23 cellular contexts compared by ENCODE assay signal in genomic region chr10:77959384-77959783, GRCh38. TPM values are rescaled to one million over a fixed set of nuclear protein-coding genes. Genes with fewer than 3 reads are reported as not detected.
DNase-seq lines count a peak whose midpoint lies in the region; ATAC-seq and TF ChIP-seq lines count a peak whose summit lies in the region.
"Had no signal": no experiment of that assay in that cellular context is flagged by ENCODE, and none has a peak within 500 bp of the region (broad histone marks: within the 10 kb centered on the region; RNA-seq: fewer than 3 reads in every experiment).

No MANE protein-coding gene starts in this region.

- H3K27ac ChIP-seq in IMR-90 (ENCODE audit: insufficient read depth, low read length), result no peak overlapping the region
- H3K27ac ChIP-seq in mammary epithelial cell (ENCODE audit: insufficient read depth, low read depth, low read length), result no peak overlapping the region
- H3K27ac ChIP-seq in esophagus muscularis mucosa (replicated peaks in 1 of 4), result peak overlapping the region; percentile 58 to 79 (median 72)
- no peak overlapping the region for H3K27ac ChIP-seq in ovary
- H3K27ac ChIP-seq in osteoblast (ENCODE audit: low read depth, low read length), result no peak overlapping the region
- H3K27ac ChIP-seq: A549, HL-60 had no signal

- dilution Hi-C loops in IMR-90 (cut with HindIII; ENCODE audit: low sequenced_read_pairs, unreplicated experiment), result no loop called here
- dilution Hi-C loops in mammary epithelial cell (cut with HindIII; ENCODE audit: low sequenced_read_pairs), result no loop called here

- 20% methylated on average over 3 of the region's 4 CpGs; no CpG with 5 or more reads in 1 of the 2 experiments for WGBS in IMR-90 (ENCODE audit: extremely low coverage in 2 of 2, insufficient read length in 1 of 2), 2 experiments
- 13% methylated on average over 4 of the region's 4 CpGs for WGBS in mammary epithelial cell (ENCODE audit: low coverage, missing lambda C conversion rate)
- WGBS in esophagus muscularis mucosa, result 27% methylated on average over 4 of the region's 4 CpGs
- WGBS in ovary, 3 donors, result 11 to 21% (median 14%) methylated on average over 4 of the region's 4 CpGs

- H3K4ac ChIP-seq in IMR-90 (ENCODE audit: low read depth, low read length), result peak overlapping the region; percentile 13; the same call in 1 of the 2 replicates

- H2AK5ac ChIP-seq in IMR-90 (ENCODE audit: low read depth, low read length), result peak overlapping the region; percentile 38; the same call in 1 of the 2 replicates

- ATAC-seq in IMR-90 (ENCODE audit: low read depth) (no peak), Right ventricle myocardium superior (ENCODE audit: poor library complexity) (no peak)
- ATAC-seq: GM12878, HepG2, Right ventricle myocardium inferior had no signal

- H2AK9ac ChIP-seq in IMR-90 (replicated peaks; ENCODE audit: low read depth, low read length, poor library complexity), result no peak overlapping the region

- CTCF ChIA-PET in IMR-90 (lab: Yijun Ruan, JAX) (interaction anchor here (0.9 kb wide), 1 partner anchor 27 kb away, joined by 3 read pairs; no protein-coding TSS in a partner anchor), mammary epithelial cell (lab: Charles Lee; ENCODE audit: low non-redundant PET) (no interaction called here), HEK293T (lab: Yijun Ruan, JAX) (interaction anchor here (0.7 kb wide), 1 partner anchor 105 kb away, joined by 3 read pairs; no protein-coding TSS in a partner anchor)

- no peak overlapping the region for H3K18ac ChIP-seq in IMR-90 (ENCODE audit: low read depth, low read length)

- no peaks in the 10 kb centered on the region for H3K79me1 ChIP-seq in IMR-90 (ENCODE audit: low read depth in 1 of 2, low read length in 2 of 2)

- H2BK20ac ChIP-seq in IMR-90 (ENCODE audit: low read depth, low read length), result no peak overlapping the region

- no peak overlapping the region for H3K56ac ChIP-seq in IMR-90 (ENCODE audit: extremely low read depth, insufficient read depth, low read length)

- H4K8ac ChIP-seq in IMR-90 (ENCODE audit: low read depth in 2 of 2, low read length in 2 of 2), result no peak overlapping the region

- H3K4me2 ChIP-seq in IMR-90 (ENCODE audit: low read depth, low read length) (no peak overlapping the region), mammary epithelial cell (ENCODE audit: insufficient read depth, low read depth, low read length) (no peak overlapping the region), osteoblast (ENCODE audit: insufficient read depth, low read length) (no peak overlapping the region)
- H3K4me2 ChIP-seq: A549 had no signal

- DNase-seq in IMR-90 (no peak), mammary epithelial cell (no peak), esophagus muscularis mucosa (ENCODE audit: extremely low spot score) (no peak), ovary (peak in 3 of 5 donors; percentile 30 to 62 (median 50)), osteoblast (ENCODE audit: insufficient read length, low spot score, missing footprints) (no peak), HEK293T (ENCODE audit: extremely low spot score) (no peak), DMS79 (lab: John Stamatoyannopoulos, UW) (no peak), Right ventricle myocardium superior (no peak)
- DNase-seq: H9, KBM-7, NCI-H1105, NCI-H146, NCI-H2029 treated with DMSO at 0.1 percent for 48 hours, NCI-H2171, NCI-H345, NCI-H524, NCI-H82, OCI-M1 had no signal

- no peak overlapping the region for H4K91ac ChIP-seq in IMR-90 (ENCODE audit: insufficient read depth, low read depth, low read length)

- H3K9ac ChIP-seq in IMR-90 (ENCODE audit: low read depth, low read length) (no peak overlapping the region), mammary epithelial cell (ENCODE audit: insufficient read depth, low read length) (no peak overlapping the region)

- H3K36me3 ChIP-seq in IMR-90 (ENCODE audit: control insufficient read depth, insufficient read depth, low read length), result no peaks in the 10 kb centered on the region
- no peaks in the 10 kb centered on the region for H3K36me3 ChIP-seq in mammary epithelial cell (ENCODE audit: insufficient read depth, low read length)
- no peaks in the 10 kb centered on the region for H3K36me3 ChIP-seq in esophagus muscularis mucosa
- H3K36me3 ChIP-seq in ovary, result no peaks in the 10 kb centered on the region
- H3K36me3 ChIP-seq in osteoblast (ENCODE audit: insufficient read depth, low read length), result no peaks in the 10 kb centered on the region

- H3K4me3 ChIP-seq in IMR-90 (ENCODE audit: insufficient read depth, low read depth, low read length), result no peak overlapping the region
- no peak overlapping the region for H3K4me3 ChIP-seq in mammary epithelial cell (replicated peaks in 1 of 3; ENCODE audit: insufficient read depth in 1 of 3, low read depth in 2 of 3, low read length in 3 of 3)
- no peak overlapping the region for H3K4me3 ChIP-seq in esophagus muscularis mucosa
- H3K4me3 ChIP-seq in ovary, result no peak overlapping the region
- no peak overlapping the region for H3K4me3 ChIP-seq in osteoblast (ENCODE audit: insufficient read depth, low read length)
- H3K4me3 ChIP-seq: A549, GM12878 had no signal

- TF ChIP-seq POLR2A in IMR-90 (IDR thresholded peaks at IDR 0.05; ENCODE audit: low read depth, low read length), result no peak
- no peak for TF ChIP-seq POLR2A in esophagus muscularis mucosa (IDR thresholded peaks at IDR 0.05; ENCODE audit: low read depth)
- no peak for TF ChIP-seq POLR2A in ovary (IDR thresholded peaks at IDR 0.05)

- H2AFZ ChIP-seq in IMR-90 (replicated peaks; ENCODE audit: low read length, poor library complexity), result peak overlapping the region; percentile 60
- H2AFZ ChIP-seq in mammary epithelial cell (ENCODE audit: low read depth, low read length), result peak overlapping the region; percentile 22
- H2AFZ ChIP-seq in osteoblast (ENCODE audit: low read length), result no peak overlapping the region

- peak overlapping the region; percentile 64; the same call in 1 of the 2 replicates for H3K23ac ChIP-seq in IMR-90 (ENCODE audit: low read depth, low read length)

- H3K4me1 ChIP-seq in IMR-90 (ENCODE audit: control insufficient read depth, insufficient read depth, low read length) (no peaks in the 10 kb centered on the region), mammary epithelial cell (ENCODE audit: insufficient read depth, low read length) (no peaks in the 10 kb centered on the region), esophagus muscularis mucosa (peaks cover 0 to 23% (median 18%) of the 10 kb centered on the region in 4 donors), ovary (ENCODE audit: insufficient read depth) (peaks cover 7% of the 10 kb centered on the region), osteoblast (ENCODE audit: insufficient read depth, low read length) (no peaks in the 10 kb centered on the region)
- H3K4me1 ChIP-seq: A549 had no signal

- H3K14ac ChIP-seq in IMR-90 (replicated peaks; ENCODE audit: low read depth, low read length), result 0 out of 2 replicates have a peak overlapping the region, but pooled peaks have one; percentile 53

- H3K9me3 ChIP-seq in IMR-90 (ENCODE audit: control insufficient read depth, insufficient read depth, low read length), result peaks cover 3% of the 10 kb centered on the region
- no peaks in the 10 kb centered on the region for H3K9me3 ChIP-seq in mammary epithelial cell (replicated peaks; ENCODE audit: insufficient read depth, low read length)
- no peaks in the 10 kb centered on the region for H3K9me3 ChIP-seq in esophagus muscularis mucosa
- H3K9me3 ChIP-seq in ovary, result no peaks in the 10 kb centered on the region
- no peaks in the 10 kb centered on the region for H3K9me3 ChIP-seq in osteoblast (ENCODE audit: low read depth, low read length)

- no peak overlapping the region for H2BK5ac ChIP-seq in IMR-90 (ENCODE audit: low read depth, low read length, poor library complexity, severe bottlenecking)

- TF ChIP-seq CTCF in IMR-90 (conservative IDR thresholded peaks at IDR 0.05; ENCODE audit: low read depth, low read length) (no peak), mammary epithelial cell (conservative IDR thresholded peaks at IDR 0.05 in 1 of 2, IDR thresholded peaks at IDR 0.05 in 1 of 2; ENCODE audit: extremely low read depth in 1 of 2, insufficient read depth in 1 of 2, low read depth in 1 of 2, low read length in 2 of 2) (no peak), esophagus muscularis mucosa (IDR thresholded peaks at IDR 0.05) (no peak), ovary (IDR thresholded peaks at IDR 0.05) (no peak), osteoblast (IDR thresholded peaks at IDR 0.05; ENCODE audit: extremely low read depth, low read depth, low read length) (no peak)

- no peak for TF ChIP-seq RAD21 in IMR-90 (IDR thresholded peaks at IDR 0.05; ENCODE audit: low read length)

- H3K9me1 ChIP-seq in IMR-90 (ENCODE audit: insufficient read depth, low read length), result no peaks in the 10 kb centered on the region

- no peak overlapping the region for H4K5ac ChIP-seq in IMR-90 (ENCODE audit: low read depth, low read length)

- no peak for TF ChIP-seq EP300 in esophagus muscularis mucosa (IDR thresholded peaks at IDR 0.05)
- TF ChIP-seq EP300 in ovary (IDR thresholded peaks at IDR 0.05), result no peak

- in situ Hi-C loops in IMR-90 (cut with MboI; ENCODE audit: low sequenced_read_pairs), result no loop called here
- in situ Hi-C loops in mammary epithelial cell (cut with MboI; ENCODE audit: low sequenced_read_pairs in 2 of 2), result no loop called here

- no peak overlapping the region for H2BK15ac ChIP-seq in IMR-90 (ENCODE audit: low read depth, low read length)

- BruUV-seq in IMR-90 (replicated peaks; lab: Mats Ljungman, UMichigan), result no TSS peak
- BruUV-seq in mammary epithelial cell (replicated peaks; lab: Mats Ljungman, UMichigan), result no TSS peak

- no peaks in the 10 kb centered on the region for H4K20me1 ChIP-seq in IMR-90 (ENCODE audit: insufficient read depth, low read length)
- H4K20me1 ChIP-seq in mammary epithelial cell (ENCODE audit: insufficient read depth, low read length), result no peaks in the 10 kb centered on the region
- H4K20me1 ChIP-seq in osteoblast (ENCODE audit: insufficient read depth, low read length), result no peaks in the 10 kb centered on the region

- intact Hi-C loops in IMR-90 (cut with micrococcal nuclease), result no loop called here
- intact Hi-C loops in mammary epithelial cell (cut with micrococcal nuclease), result no loop called here
- intact Hi-C loops in esophagus muscularis mucosa (cut with DNase I), result no loop called here
- intact Hi-C loops in ovary (cut with DNase I), result loop anchor here in 1 of 4 donors (5.0 kb wide), 1 partner anchor 997 kb away; no protein-coding TSS in a partner anchor
- intact Hi-C loops in Right ventricle myocardium superior (cut with DNase I), result no loop called here

- H3K27me3 ChIP-seq in IMR-90 (ENCODE audit: control insufficient read depth, insufficient read depth, low read length), result no peaks in the 10 kb centered on the region
- H3K27me3 ChIP-seq in mammary epithelial cell (ENCODE audit: insufficient read depth, low read length), result no peaks in the 10 kb centered on the region
- no peaks in the 10 kb centered on the region for H3K27me3 ChIP-seq in esophagus muscularis mucosa
- no peaks in the 10 kb centered on the region for H3K27me3 ChIP-seq in ovary
- no peaks in the 10 kb centered on the region for H3K27me3 ChIP-seq in osteoblast (ENCODE audit: insufficient read depth, low read length)

- H3K79me2 ChIP-seq in mammary epithelial cell (ENCODE audit: insufficient read depth, low read length), result no peaks in the 10 kb centered on the region
- no peaks in the 10 kb centered on the region for H3K79me2 ChIP-seq in osteoblast (ENCODE audit: insufficient read depth, low read length)

- H2BK120ac ChIP-seq in IMR-90 (ENCODE audit: low read depth, low read length), result no peak overlapping the region

- POLR2A ChIA-PET in IMR-90 (lab: Charles Lee; ENCODE audit: unreplicated experiment), result no interaction called here
- POLR2A ChIA-PET in HEK293T (lab: Yijun Ruan, JAX), result no interaction called here

RNA-seq across cellular contexts. Expression of gene DLG5, which starts 32.8 kb away (rescaled TPM):
- 12.7 and 14.7 TPM in 2 replicates for total RNA-seq in IMR-90 (2012; rRNA removed)
- polyA plus RNA-seq in IMR-90 (2012; rRNA removed), result 28.6 and 28.7 TPM in 2 replicates
- 20.6 and 27.7 TPM in 2 replicates for polyA plus RNA-seq in IMR-90 (2012; cell fraction: cytosol; rRNA removed)
- 59.2 and 67.7 TPM in 2 replicates for polyA plus RNA-seq in IMR-90 (2012; cell fraction: nucleus; rRNA removed; ENCODE audit: low replicate concordance)
- total RNA-seq in mammary epithelial cell, result 10 to 100 TPM; 40.8 to 76.5 TPM
- 31.5 TPM for polyA plus RNA-seq in mammary epithelial cell
- polyA minus RNA-seq in mammary epithelial cell, result 142 TPM
- 100 to 1,000 TPM in 1 of 4 donors, 10 to 100 TPM in 3; 55.7 to 120 (median 76.6) TPM for total RNA-seq in esophagus muscularis mucosa
- total RNA-seq in ovary, result 10 to 100 TPM; 30.5 to 71.9 (median 45.5) TPM
- polyA plus RNA-seq in ovary, result 10 to 100 TPM; 29.1 to 36.4 TPM
- 51.4 and 51.6 TPM in 2 replicates for total RNA-seq in osteoblast
- 8.8 TPM for total RNA-seq in Right ventricle myocardium superior

Comparison
In these comparisons a context has a peak if more than half of its experiments do, and no peak if none do; other contexts are left out.
1. DNase-seq: peak in ovary (3 of 5); none in IMR-90 (single experiment), mammary epithelial cell (single experiment), esophagus muscularis mucosa (single experiment), osteoblast (single experiment), HEK293T (single experiment), DMS79 (single experiment) and Right ventricle myocardium superior (single experiment).
2. H3K27ac ChIP-seq: peak in esophagus muscularis mucosa (4 of 4); none in IMR-90 (single experiment), mammary epithelial cell (single experiment), ovary (0 of 2) and osteoblast (single experiment).